ENCODE assay signal across 13 cellular contexts in the genomic region with DNA sequence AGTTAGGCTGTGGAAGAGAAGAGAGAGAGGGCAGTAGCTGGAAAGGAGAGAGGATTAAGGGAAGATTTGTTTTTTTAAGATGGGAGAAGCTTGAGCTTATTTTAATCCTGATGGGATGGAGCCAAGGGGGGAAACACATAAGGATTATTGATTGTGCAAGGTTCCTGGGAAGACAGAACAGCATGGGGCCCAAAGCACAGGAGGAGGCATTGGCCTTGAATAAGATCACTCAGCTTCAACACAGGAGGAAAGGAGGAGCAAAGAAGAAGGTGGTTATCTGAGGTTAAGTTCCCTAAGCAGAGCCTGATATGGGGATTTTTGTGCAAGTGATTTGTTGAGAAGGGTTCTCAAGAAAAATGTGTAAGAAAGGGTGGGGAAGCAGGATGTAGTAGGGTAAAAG.
DNase-seq lines count a peak whose midpoint lies in the region; ATAC-seq and TF ChIP-seq lines count a peak whose summit lies in the region.
"Had no signal": no experiment of that assay in that cellular context is flagged by ENCODE, and none has a peak within 500 bp of the region (broad histone marks: within the 10 kb centered on the region; RNA-seq: fewer than 3 reads in every experiment).

No MANE protein-coding gene starts in this region.

- H3K4me1 Mint-ChIP-seq in WTC11 (peaks cover 15% of the 10 kb centered on the region), neural progenitor cell (peaks cover 21% of the 10 kb centered on the region)
- H3K4me1 Mint-ChIP-seq: CD4-positive, alpha-beta memory T cell had no signal

- H3K4me3 Mint-ChIP-seq in WTC11 (no peak overlapping the region), neural progenitor cell (no peak overlapping the region)
- H3K4me3 Mint-ChIP-seq: CD4-positive, alpha-beta memory T cell had no signal

- peak overlapping the region; percentile 19 for H3K4me2 ChIP-seq in neural progenitor cell

- H3K9me3 Mint-ChIP-seq in WTC11, result peaks cover 23% of the 10 kb centered on the region
- H3K9me3 Mint-ChIP-seq in neural progenitor cell, result peaks cover 15% of the 10 kb centered on the region

- ATAC-seq in WTC11, result no peak

- TF ChIP-seq CTCF in WTC11 (IDR thresholded peaks at IDR 0.05), result no peak
- no peak for TF ChIP-seq CTCF in neural progenitor cell (IDR thresholded peaks at IDR 0.05)

- H3K36me3 Mint-ChIP-seq in WTC11, result peaks cover 14% of the 10 kb centered on the region
- no peaks in the 10 kb centered on the region for H3K36me3 Mint-ChIP-seq in neural progenitor cell
- H3K36me3 Mint-ChIP-seq: CD4-positive, alpha-beta memory T cell had no signal

- no peak overlapping the region for H3K27ac ChIP-seq in neural progenitor cell
- H3K27ac ChIP-seq: C4-2B had no signal

- POLR2A ChIA-PET in WTC11 (lab: Charles Lee), result no interaction called here

- DNase-seq in D341Med (ENCODE audit: low spot score), result peak; percentile 71
- DNase-seq in H7, result peak; percentile 8
- no peak for DNase-seq in WTC11 (ENCODE audit: low spot score)
- DNase-seq in neural progenitor cell (ENCODE audit: low spot score), result no peak
- DNase-seq in T-helper 1 cell, result no peak
- no peak for DNase-seq in stimulated activated naive CD4-positive, alpha-beta T cell (lab: John Stamatoyannopoulos, UW)
- no peak for DNase-seq in NCI-H2196 (lab: John Stamatoyannopoulos, UW; ENCODE audit: unreplicated experiment)
- DNase-seq: BE2C; CD4-positive, alpha-beta memory T cell; DMS53; GF-D8; IMR-90 had no signal

- H3K4me3 ChIP-seq in H7 (ENCODE audit: insufficient read depth, low read depth, low read length) (no peak overlapping the region), neural progenitor cell (no peak overlapping the region)

- H3K9me3 ChIP-seq in neural progenitor cell (ENCODE audit: low read depth), result no peaks in the 10 kb centered on the region
- H3K9me3 ChIP-seq: BE2C had no signal

- H3K36me3 ChIP-seq in H7 (replicated peaks; ENCODE audit: control insufficient read depth, insufficient read depth, low read length), result no peaks in the 10 kb centered on the region
- H3K36me3 ChIP-seq in neural progenitor cell, result no peaks in the 10 kb centered on the region
- H3K36me3 ChIP-seq: BE2C had no signal

- H3K27me3 ChIP-seq in H7 (ENCODE audit: control insufficient read depth, insufficient read depth, low read length) (no peaks in the 10 kb centered on the region), neural progenitor cell (no peaks in the 10 kb centered on the region)
- H3K27me3 ChIP-seq: BE2C had no signal

- H3K27ac Mint-ChIP-seq in WTC11 (no peak overlapping the region), neural progenitor cell (no peak overlapping the region)
- H3K27ac Mint-ChIP-seq: CD4-positive, alpha-beta memory T cell had no signal

- no peaks in the 10 kb centered on the region for H4K20me1 ChIP-seq in neural progenitor cell (ENCODE audit: low read depth)

- peaks cover 7% of the 10 kb centered on the region for H3F3A ChIP-seq in neural progenitor cell (ENCODE audit: low read depth)

- H2AFZ ChIP-seq in neural progenitor cell (replicated peaks), result no peak overlapping the region

- CTCF ChIA-PET in WTC11 (lab: Charles Lee), result interaction anchor here (0.9 to 1.4 kb wide), 2 partner anchors 9 to 16 kb away, joined by 3 read pairs; no protein-coding TSS in a partner anchor

- peaks cover 7% of the 10 kb centered on the region for H3K27me3 Mint-ChIP-seq in WTC11 (ENCODE audit: low read depth)
- peaks cover 2% of the 10 kb centered on the region for H3K27me3 Mint-ChIP-seq in neural progenitor cell (ENCODE audit: insufficient read depth, low read depth)

- H3K4me1 ChIP-seq in neural progenitor cell, result peaks cover 17% of the 10 kb centered on the region
- H3K4me1 ChIP-seq: BE2C had no signal

- H3K9ac ChIP-seq in neural progenitor cell, result no peak overlapping the region

- no peaks in the 10 kb centered on the region for H3K79me2 ChIP-seq in neural progenitor cell (ENCODE audit: low read depth)

TF ChIP-seq in WTC11, 78 proteins besides CTCF, POLR2A, EP300 and RAD21:
- 0 out of 2 replicates have a peak, but pooled peaks have one; percentile 19 for TF ChIP-seq ZNF423 (CRISPR knock-in tag; IDR thresholded peaks at IDR 0.05)
- TF ChIP-seq, protein P1, sequence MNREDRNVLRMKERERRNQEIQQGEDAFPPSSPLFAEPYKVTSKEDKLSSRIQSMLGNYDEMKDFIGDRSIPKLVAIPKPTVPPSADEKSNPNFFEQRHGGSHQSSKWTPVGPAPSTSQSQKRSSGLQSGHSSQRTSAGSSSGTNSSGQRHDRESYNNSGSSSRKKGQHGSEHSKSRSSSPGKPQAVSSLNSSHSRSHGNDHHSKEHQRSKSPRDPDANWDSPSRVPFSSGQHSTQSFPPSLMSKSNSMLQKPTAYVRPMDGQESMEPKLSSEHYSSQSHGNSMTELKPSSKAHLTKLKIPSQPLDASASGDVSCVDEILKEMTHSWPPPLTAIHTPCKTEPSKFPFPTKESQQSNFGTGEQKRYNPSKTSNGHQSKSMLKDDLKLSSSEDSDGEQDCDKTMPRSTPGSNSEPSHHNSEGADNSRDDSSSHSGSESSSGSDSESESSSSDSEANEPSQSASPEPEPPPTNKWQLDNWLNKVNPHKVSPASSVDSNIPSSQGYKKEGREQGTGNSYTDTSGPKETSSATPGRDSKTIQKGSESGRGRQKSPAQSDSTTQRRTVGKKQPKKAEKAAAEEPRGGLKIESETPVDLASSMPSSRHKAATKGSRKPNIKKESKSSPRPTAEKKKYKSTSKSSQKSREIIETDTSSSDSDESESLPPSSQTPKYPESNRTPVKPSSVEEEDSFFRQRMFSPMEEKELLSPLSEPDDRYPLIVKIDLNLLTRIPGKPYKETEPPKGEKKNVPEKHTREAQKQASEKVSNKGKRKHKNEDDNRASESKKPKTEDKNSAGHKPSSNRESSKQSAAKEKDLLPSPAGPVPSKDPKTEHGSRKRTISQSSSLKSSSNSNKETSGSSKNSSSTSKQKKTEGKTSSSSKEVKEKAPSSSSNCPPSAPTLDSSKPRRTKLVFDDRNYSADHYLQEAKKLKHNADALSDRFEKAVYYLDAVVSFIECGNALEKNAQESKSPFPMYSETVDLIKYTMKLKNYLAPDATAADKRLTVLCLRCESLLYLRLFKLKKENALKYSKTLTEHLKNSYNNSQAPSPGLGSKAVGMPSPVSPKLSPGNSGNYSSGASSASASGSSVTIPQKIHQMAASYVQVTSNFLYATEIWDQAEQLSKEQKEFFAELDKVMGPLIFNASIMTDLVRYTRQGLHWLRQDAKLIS (CRISPR knock-in tag; IDR thresholded peaks at IDR 0.05; ENCODE audit: borderline replicate concordance), result no peak

Comparison
In these comparisons a context has a peak if more than half of its experiments do, and no peak if none do; other contexts are left out.
1. DNase-seq: peak in D341Med (single experiment) and H7 (single experiment); none in WTC11 (single experiment), neural progenitor cell (single experiment), T-helper 1 cell (0 of 5), stimulated activated naive CD4-positive, alpha-beta T cell (0 of 6) and NCI-H2196 (single experiment).